In the genomic region with DNA sequence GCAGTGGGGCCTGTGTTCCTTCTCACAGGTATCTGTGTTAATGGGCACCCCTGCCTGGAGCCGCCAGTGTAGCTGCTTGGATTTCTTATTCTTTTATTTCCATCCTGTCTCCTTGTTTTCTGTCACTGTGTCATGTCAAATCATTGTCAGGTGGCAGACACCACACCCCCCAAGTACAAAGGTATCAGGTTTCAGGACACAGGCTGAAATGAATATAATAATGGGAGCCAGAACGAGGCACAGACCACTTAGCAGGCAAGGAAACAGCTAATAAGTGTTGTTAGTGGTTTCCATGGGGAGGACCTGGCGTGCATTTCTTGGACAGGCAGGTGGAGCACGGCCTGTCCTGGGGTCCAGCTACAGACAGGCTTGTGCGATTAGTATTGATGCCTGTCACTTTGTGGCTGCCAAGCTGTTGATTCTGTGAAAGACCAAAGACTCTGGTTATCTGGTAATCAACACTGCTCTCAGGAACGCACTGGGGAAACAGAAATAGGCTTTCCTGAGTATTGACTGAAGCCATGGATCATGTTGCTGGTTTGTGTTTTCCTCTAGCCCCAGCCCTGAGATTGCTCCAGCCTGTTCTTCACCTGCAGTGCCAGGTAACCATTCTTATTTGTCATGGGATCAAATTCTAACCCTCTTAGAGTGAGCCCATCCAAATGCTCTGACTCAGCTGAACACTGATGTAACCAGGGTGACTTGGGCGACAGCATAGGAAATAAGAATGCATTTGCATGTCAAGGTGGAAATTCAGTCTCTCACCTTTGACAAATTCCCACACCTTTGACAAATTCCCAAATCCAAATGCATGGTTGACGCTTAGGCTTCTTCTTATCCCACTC, we compare ENCODE assay signal across 12 cellular contexts.
DNase-seq lines count a peak whose midpoint lies in the region; ATAC-seq and TF ChIP-seq lines count a peak whose summit lies in the region.
"Had no signal": no experiment of that assay in that cellular context is flagged by ENCODE, and none has a peak within 500 bp of the region (broad histone marks: within the 10 kb centered on the region; RNA-seq: fewer than 3 reads in every experiment).

No MANE protein-coding gene starts in this region.

- no peaks in the 10 kb centered on the region for H3K27me3 ChIP-seq in heart left ventricle
- H3K27me3 ChIP-seq in skeletal muscle tissue (ENCODE audit: control insufficient read depth in 3 of 3, insufficient read depth in 3 of 3, low read length in 3 of 3), result no peaks in the 10 kb centered on the region

- H3K4me3 Mint-ChIP-seq in naive thymus-derived CD8-positive, alpha-beta T cell, result no peak overlapping the region
- H3K4me3 Mint-ChIP-seq in activated CD4-positive, alpha-beta memory T cell treated with anti-CD3 and anti-CD28 coated beads for 36 hours, result no peak overlapping the region
- H3K4me3 Mint-ChIP-seq: memory B cell had no signal

- H3K27ac ChIP-seq in heart left ventricle, result peak overlapping the region; percentile 68 to 91 (median 80)
- peak overlapping the region; percentile 64 for H3K27ac ChIP-seq in skeletal muscle tissue (ENCODE audit: low read depth, low read length)

- DNase-seq in NCI-H1417 treated with DMSO at 0.1 percent for 48 hours (lab: John Stamatoyannopoulos, UW) (peak; percentile 91), NCI-H748 (lab: John Stamatoyannopoulos, UW; ENCODE audit: unreplicated experiment) (peak; percentile 99), heart left ventricle (peak in 4 of 5 donors; percentile 12 to 89 (median 70)), KBM-7 (no peak)
- DNase-seq in naive thymus-derived CD8-positive, alpha-beta T cell, result no peak
- no peak for DNase-seq in activated CD4-positive, alpha-beta memory T cell treated with anti-CD3 and anti-CD28 coated beads for 36 hours
- DNase-seq: activated effector memory CD4-positive, alpha-beta T cell treated with Interleukin-2 at 50 U/mL for 16 hours; MM.1S; stimulated activated CD4-positive, alpha-beta T cell treated with anti-CD3 and anti-CD28 coated beads, Interleukin-4, amount 100 ng/mL, for 4 hours had no signal

- ATAC-seq in heart left ventricle (peak; percentile 64 to 79 (median 68)), GM18517 (IDR thresholded peaks at IDR 0.05; ENCODE audit: unreplicated experiment) (no peak)
- ATAC-seq in naive thymus-derived CD8-positive, alpha-beta T cell, result no peak

- H3K4me3 ChIP-seq in heart left ventricle (peak overlapping the region in 1 of 12 donors; percentile 33), skeletal muscle tissue (ENCODE audit: low read length in 3 of 3) (peak overlapping the region in 1 of 3 donors; percentile 3)

- in situ Hi-C loops in KBM-7 (cut with MboI; ENCODE audit: low pct_unique_long_range_greater_than_20kb, low sequenced_read_pairs), result no loop called here

- no peak overlapping the region for H3K27ac Mint-ChIP-seq in naive thymus-derived CD8-positive, alpha-beta T cell
- H3K27ac Mint-ChIP-seq in activated CD4-positive, alpha-beta memory T cell treated with anti-CD3 and anti-CD28 coated beads for 36 hours, result no peak overlapping the region
- H3K27ac Mint-ChIP-seq: memory B cell had no signal

- peaks cover 0 to 4% (median 0%) of the 10 kb centered on the region in 3 donors for H3K36me3 Mint-ChIP-seq in naive thymus-derived CD8-positive, alpha-beta T cell
- H3K36me3 Mint-ChIP-seq in activated CD4-positive, alpha-beta memory T cell treated with anti-CD3 and anti-CD28 coated beads for 36 hours, result no peaks in the 10 kb centered on the region
- H3K36me3 Mint-ChIP-seq: memory B cell had no signal

- no peak overlapping the region for H3K9ac ChIP-seq in skeletal muscle tissue (ENCODE audit: low read depth in 1 of 3, low read length in 3 of 3)

- peaks cover 0 to 4% (median 0%) of the 10 kb centered on the region in 9 donors for H3K9me3 Mint-ChIP-seq in naive thymus-derived CD8-positive, alpha-beta T cell
- H3K9me3 Mint-ChIP-seq in activated CD4-positive, alpha-beta memory T cell treated with anti-CD3 and anti-CD28 coated beads for 36 hours, result peaks cover 2% of the 10 kb centered on the region

- H3K4me1 Mint-ChIP-seq in naive thymus-derived CD8-positive, alpha-beta T cell, result no peaks in the 10 kb centered on the region
- H3K4me1 Mint-ChIP-seq in activated CD4-positive, alpha-beta memory T cell treated with anti-CD3 and anti-CD28 coated beads for 36 hours (ENCODE audit: low read depth), result no peaks in the 10 kb centered on the region
- H3K4me1 Mint-ChIP-seq: memory B cell had no signal

- TF ChIP-seq CTCF in heart left ventricle (IDR thresholded peaks at IDR 0.05), result no peak

- TF ChIP-seq POLR2A in heart left ventricle (IDR thresholded peaks at IDR 0.05), result no peak

- H3K36me3 ChIP-seq in heart left ventricle, result no peaks in the 10 kb centered on the region
- no peaks in the 10 kb centered on the region for H3K36me3 ChIP-seq in skeletal muscle tissue (ENCODE audit: control insufficient read depth in 3 of 3, insufficient read depth in 3 of 3, low read length in 3 of 3)

- POLR2A ChIA-PET in naive thymus-derived CD8-positive, alpha-beta T cell (lab: Charles Lee), result no interaction called here
- POLR2A ChIA-PET in activated CD4-positive, alpha-beta memory T cell treated with anti-CD3 and anti-CD28 coated beads for 36 hours (lab: Charles Lee), result no interaction called here

- CTCF ChIA-PET in activated CD4-positive, alpha-beta memory T cell treated with anti-CD3 and anti-CD28 coated beads for 36 hours (lab: Charles Lee), result no interaction called here

- H3K4me1 ChIP-seq in heart left ventricle, result peaks cover 0 to 89% (median 57%) of the 10 kb centered on the region in 12 donors
- H3K4me1 ChIP-seq in skeletal muscle tissue (ENCODE audit: control insufficient read depth in 3 of 3, insufficient read depth in 3 of 3, low read length in 3 of 3), result peaks cover 27 to 36% (median 33%) of the 10 kb centered on the region in 3 donors

- H3K27me3 Mint-ChIP-seq in naive thymus-derived CD8-positive, alpha-beta T cell, result peaks cover 0 to 12% (median 0%) of the 10 kb centered on the region in 5 donors
- peaks cover 1% of the 10 kb centered on the region for H3K27me3 Mint-ChIP-seq in activated CD4-positive, alpha-beta memory T cell treated with anti-CD3 and anti-CD28 coated beads for 36 hours

- intact Hi-C loops in heart left ventricle (cut with DNase I), result loop anchor here in 5 of 10 donors (5.0 to 10.0 kb wide), 8 partner anchors 96 to 1039 kb away; a partner anchor contains a TSS
- intact Hi-C loops in activated CD4-positive, alpha-beta memory T cell treated with anti-CD3 and anti-CD28 coated beads for 36 hours (cut with micrococcal nuclease), result no loop called here

- H3K9me3 ChIP-seq in heart left ventricle (no peaks in the 10 kb centered on the region), skeletal muscle tissue (ENCODE audit: control insufficient read depth in 3 of 3, low read length in 3 of 3) (no peaks in the 10 kb centered on the region)

- 53 to 69% (median 64%) methylated on average over 5 to 8 of the region's 8 CpGs for WGBS in heart left ventricle, 4 donors

Comparison
In these comparisons a context has a peak if more than half of its experiments do, and no peak if none do; other contexts are left out.
1. DNase-seq: peak in NCI-H1417 treated with DMSO at 0.1 percent for 48 hours (single experiment), NCI-H748 (single experiment) and heart left ventricle (4 of 5); none in KBM-7 (single experiment), naive thymus-derived CD8-positive, alpha-beta T cell (0 of 10) and activated CD4-positive, alpha-beta memory T cell treated with anti-CD3 and anti-CD28 coated beads for 36 hours (single experiment).
2. ATAC-seq: peak in heart left ventricle (4 of 4); none in naive thymus-derived CD8-positive, alpha-beta T cell (0 of 2) and GM18517 (single experiment).